ENCODE assay signal across 32 cellular contexts in the genomic region with DNA sequence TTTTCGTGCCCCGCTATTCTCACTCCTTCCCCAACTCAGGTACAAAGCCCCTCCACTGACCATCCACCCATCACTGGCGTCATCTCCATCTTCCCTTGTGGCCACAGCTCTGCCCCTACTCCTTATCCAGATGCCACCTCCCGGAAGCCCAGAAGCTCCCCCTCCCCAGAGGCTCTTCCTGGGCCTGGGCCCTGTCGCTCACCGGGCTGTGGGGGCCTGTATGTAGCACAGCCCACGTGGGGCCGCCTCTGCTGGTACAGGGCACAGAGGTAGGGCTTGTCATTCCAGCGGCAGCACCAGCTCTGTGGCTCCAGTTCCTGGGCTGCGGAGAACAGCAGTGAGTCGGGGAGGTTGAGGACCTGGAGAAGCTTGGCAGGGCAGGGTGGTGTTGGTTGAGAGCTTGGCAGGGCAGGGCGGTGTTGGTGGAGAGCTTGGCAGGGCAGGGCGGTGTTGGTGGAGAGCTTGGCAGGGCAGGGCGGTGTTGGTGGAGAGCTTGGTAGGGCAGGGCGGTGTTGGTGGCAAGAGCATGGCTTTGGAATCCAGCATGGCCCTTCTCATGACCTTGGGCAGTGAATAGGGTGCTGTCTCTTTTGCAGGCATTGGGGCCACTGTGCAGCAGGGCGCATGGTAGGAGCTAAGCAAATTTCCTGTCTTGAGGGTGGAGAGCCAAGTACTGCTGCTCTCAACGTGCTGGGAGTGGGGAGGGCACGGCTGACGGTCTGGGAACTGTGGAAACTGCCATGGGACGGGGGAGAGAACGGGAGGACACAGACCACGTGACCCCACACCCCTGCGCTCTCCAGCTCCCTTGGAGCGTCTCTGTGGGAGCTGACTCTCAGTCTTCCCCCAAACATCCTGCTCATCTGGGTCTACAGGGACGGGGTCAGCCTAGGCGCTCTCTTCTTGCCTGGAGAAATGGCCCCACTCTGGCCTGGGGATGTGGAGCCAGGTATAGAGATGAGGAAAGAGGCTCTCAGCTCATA. TPM values are rescaled to one million over a fixed set of nuclear protein-coding genes. Genes with fewer than 3 reads are reported as not detected.
DNase-seq lines count a peak whose midpoint lies in the region; TF ChIP-seq lines count a peak whose summit lies in the region.
"Had no signal": no experiment of that assay in that cellular context is flagged by ENCODE, and none has a peak within 500 bp of the region (broad histone marks: within the 10 kb centered on the region; RNA-seq: fewer than 3 reads in every experiment).

No MANE protein-coding gene starts in this region.

- H3K9me3 Mint-ChIP-seq in activated naive CD4-positive, alpha-beta T cell treated with anti-CD3 and anti-CD28 coated beads for 36 hours, result no peaks in the 10 kb centered on the region
- H3K9me3 Mint-ChIP-seq in activated naive CD4-positive, alpha-beta T cell treated with anti-CD3 and anti-CD28 coated beads, Interleukin-2, amount 10 ng/mL, durations not matched to agents 7 days and 5 days, result peaks cover 3% of the 10 kb centered on the region
- H3K9me3 Mint-ChIP-seq: activated T-cell treated with anti-CD3 and anti-CD28 coated beads, Interleukin-2, amount 50 U/mL, for 4 hours; CD8-positive, alpha-beta T cell had no signal

- no peak overlapping the region for H3K4me3 Mint-ChIP-seq in activated naive CD4-positive, alpha-beta T cell treated with anti-CD3 and anti-CD28 coated beads for 36 hours
- no peak overlapping the region for H3K4me3 Mint-ChIP-seq in activated naive CD4-positive, alpha-beta T cell treated with anti-CD3 and anti-CD28 coated beads, Interleukin-2, amount 10 ng/mL, durations not matched to agents 7 days and 5 days
- H3K4me3 Mint-ChIP-seq: activated CD8-positive, alpha-beta memory T cell treated with anti-CD3 and anti-CD28 coated beads, Interleukin-2, amount 10 ng/mL, durations not matched to agents 7 days and 5 days; activated T-cell treated with anti-CD3 and anti-CD28 coated beads, Interleukin-2, amount 50 U/mL, for 4 hours; CD8-positive, alpha-beta T cell; H9; nephron; T-helper 2 cell treated with Interferon-gamma antibody and Interleukin-4, amounts not matched to agents 5 μg/mL and 100 μg/mL, for 36 hours had no signal

- TF ChIP-seq EP300 in Ishikawa (IDR thresholded peaks at IDR 0.05; ENCODE audit: borderline replicate concordance), result no peak

- CTCF ChIA-PET in activated naive CD4-positive, alpha-beta T cell treated with anti-CD3 and anti-CD28 coated beads for 36 hours (lab: Charles Lee), result interaction anchor here (0.9 to 1.4 kb wide), 2 partner anchors 86 to 87 kb away, joined by 3 to 5 read pairs; no protein-coding TSS in a partner anchor
- CTCF ChIA-PET in activated naive CD4-positive, alpha-beta T cell treated with anti-CD3 and anti-CD28 coated beads, Interleukin-2, amount 10 ng/mL, durations not matched to agents 7 days and 5 days (lab: Charles Lee), result no interaction called here

- no peaks in the 10 kb centered on the region for H3K4me1 Mint-ChIP-seq in activated naive CD4-positive, alpha-beta T cell treated with anti-CD3 and anti-CD28 coated beads for 36 hours (ENCODE audit: low read depth)
- H3K4me1 Mint-ChIP-seq in activated naive CD4-positive, alpha-beta T cell treated with anti-CD3 and anti-CD28 coated beads, Interleukin-2, amount 10 ng/mL, durations not matched to agents 7 days and 5 days, result peaks cover 5% of the 10 kb centered on the region

- TF ChIP-seq RAD21 in Ishikawa (IDR thresholded peaks at IDR 0.05; ENCODE audit: low read depth), result no peak

- DNase-seq in activated naive CD4-positive, alpha-beta T cell treated with anti-CD3 and anti-CD28 coated beads for 36 hours, result no peak
- no peak for DNase-seq in activated naive CD4-positive, alpha-beta T cell treated with anti-CD3 and anti-CD28 coated beads, Interleukin-2, amount 10 ng/mL, durations not matched to agents 7 days and 5 days
- DNase-seq in iPS-NIHi11 (ENCODE audit: low spot score), result peak; percentile 15
- DNase-seq in posterior vena cava (ENCODE audit: low spot score), result peak; percentile 65
- DNase-seq in GF-D8 (lab: John Stamatoyannopoulos, UW), result no peak
- DNase-seq in SKM-1 treated with dmso at 0.1 percent for 144 hours (lab: John Stamatoyannopoulos, UW; ENCODE audit: unreplicated experiment), result no peak
- DNase-seq in GDM1 (lab: John Stamatoyannopoulos, UW), result no peak
- DNase-seq: activated CD4-positive, alpha-beta T cell treated with anti-CD3 and anti-CD28 coated beads, Interleukin-2, amount 50 U/mL, for 1 hour; activated CD8-positive, alpha-beta memory T cell treated with anti-CD3 and anti-CD28 coated beads, Interleukin-2, amount 10 ng/mL, durations not matched to agents 7 days and 5 days; activated gamma-delta T cell treated with Interleukin-2 at 50 U/mL for 16 hours; activated T-cell treated with anti-CD3 and anti-CD28 coated beads, Interleukin-2, amount 50 U/mL, for 4 hours; AML-193; amniotic stem cell; brain microvascular endothelial cell; CD8-positive, alpha-beta T cell; gastrocnemius medialis; H9; Kasumi-1; MV-4-11; NCI-H146; NCI-H2107; NCI-H446; NCI-H748 treated with DMSO at 0.1 percent for 48 hours; SIG-M5; small intestine; stimulated activated naive CD8-positive, alpha-beta T cell treated with anti-CD3 and anti-CD28 coated beads, Interleukin-15, Interleukin-2, amounts not matched to agents 100 U/mL and 50 U/mL, for 24 hours; upper lobe of right lung had no signal

- peaks cover 34% of the 10 kb centered on the region for H3K27me3 Mint-ChIP-seq in activated naive CD4-positive, alpha-beta T cell treated with anti-CD3 and anti-CD28 coated beads for 36 hours (ENCODE audit: low read depth)
- peaks cover 69% of the 10 kb centered on the region for H3K27me3 Mint-ChIP-seq in activated naive CD4-positive, alpha-beta T cell treated with anti-CD3 and anti-CD28 coated beads, Interleukin-2, amount 10 ng/mL, durations not matched to agents 7 days and 5 days

- no peaks in the 10 kb centered on the region for H3K36me3 Mint-ChIP-seq in activated naive CD4-positive, alpha-beta T cell treated with anti-CD3 and anti-CD28 coated beads for 36 hours (ENCODE audit: low read depth)
- H3K36me3 Mint-ChIP-seq in activated naive CD4-positive, alpha-beta T cell treated with anti-CD3 and anti-CD28 coated beads, Interleukin-2, amount 10 ng/mL, durations not matched to agents 7 days and 5 days, result peaks cover 1% of the 10 kb centered on the region
- H3K36me3 Mint-ChIP-seq: activated CD8-positive, alpha-beta memory T cell treated with anti-CD3 and anti-CD28 coated beads, Interleukin-2, amount 10 ng/mL, durations not matched to agents 7 days and 5 days; CD8-positive, alpha-beta T cell had no signal

- intact Hi-C loops in activated naive CD4-positive, alpha-beta T cell treated with anti-CD3 and anti-CD28 coated beads for 36 hours (cut with micrococcal nuclease), result no loop called here
- intact Hi-C loops in posterior vena cava (cut with DNase I), result no loop called here

- peak overlapping the region; percentile 34 for H3K27ac Mint-ChIP-seq in activated naive CD4-positive, alpha-beta T cell treated with anti-CD3 and anti-CD28 coated beads for 36 hours
- H3K27ac Mint-ChIP-seq in activated naive CD4-positive, alpha-beta T cell treated with anti-CD3 and anti-CD28 coated beads, Interleukin-2, amount 10 ng/mL, durations not matched to agents 7 days and 5 days, result no peak overlapping the region
- H3K27ac Mint-ChIP-seq: activated CD8-positive, alpha-beta memory T cell treated with anti-CD3 and anti-CD28 coated beads, Interleukin-2, amount 10 ng/mL, durations not matched to agents 7 days and 5 days; CD8-positive, alpha-beta T cell; nephron; T-helper 2 cell treated with Interferon-gamma antibody and Interleukin-4, amounts not matched to agents 5 μg/mL and 100 μg/mL, for 36 hours had no signal

TF ChIP-seq in Ishikawa, 13 proteins besides CTCF, POLR2A, EP300 and RAD21:
- TF ChIP-seq TEAD4 (IDR thresholded peaks at IDR 0.05) (no peak), TCF12 (IDR thresholded peaks at IDR 0.05; ENCODE audit: low read depth) (no peak), CREB1 (IDR thresholded peaks at IDR 0.05; ENCODE audit: low read depth) (no peak), CEBPB (IDR thresholded peaks at IDR 0.05) (no peak), ZBTB7A (IDR thresholded peaks at IDR 0.05; ENCODE audit: low read depth) (no peak), YY1 (IDR thresholded peaks at IDR 0.05; ENCODE audit: low read depth) (no peak)
- TF ChIP-seq, protein P1, sequence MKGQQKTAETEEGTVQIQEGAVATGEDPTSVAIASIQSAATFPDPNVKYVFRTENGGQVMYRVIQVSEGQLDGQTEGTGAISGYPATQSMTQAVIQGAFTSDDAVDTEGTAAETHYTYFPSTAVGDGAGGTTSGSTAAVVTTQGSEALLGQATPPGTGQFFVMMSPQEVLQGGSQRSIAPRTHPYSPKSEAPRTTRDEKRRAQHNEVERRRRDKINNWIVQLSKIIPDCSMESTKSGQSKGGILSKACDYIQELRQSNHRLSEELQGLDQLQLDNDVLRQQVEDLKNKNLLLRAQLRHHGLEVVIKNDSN (IDR thresholded peaks at IDR 0.05), result peak; percentile 34; the same call in 1 of the 2 replicates
- TF ChIP-seq, protein P2, sequence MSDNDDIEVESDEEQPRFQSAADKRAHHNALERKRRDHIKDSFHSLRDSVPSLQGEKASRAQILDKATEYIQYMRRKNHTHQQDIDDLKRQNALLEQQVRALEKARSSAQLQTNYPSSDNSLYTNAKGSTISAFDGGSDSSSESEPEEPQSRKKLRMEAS (IDR thresholded peaks at IDR 0.05), result no peak

RNA-seq across cellular contexts. Expression of a gene that starts 43.4 kb away (rescaled TPM):
- total RNA-seq in activated naive CD4-positive, alpha-beta T cell treated with anti-CD3 and anti-CD28 coated beads for 36 hours, result under 1 TPM; 0.43 to 0.84 TPM
- 1 to 10 TPM; 3.8 to 9.4 TPM for total RNA-seq in posterior vena cava
- total RNA-seq: Daoy, H9 had no signal

RNA-seq across cellular contexts. Expression of a gene that starts 47.6 kb away (rescaled TPM):
- total RNA-seq in activated naive CD4-positive, alpha-beta T cell treated with anti-CD3 and anti-CD28 coated beads for 36 hours, result under 1 TPM in 1 of 2 experiments, not detected in 1; 0.02 TPM
- not detected for total RNA-seq in posterior vena cava
- total RNA-seq: CD8-positive, alpha-beta T cell; Daoy; fibroblast of lung had no signal

Comparison
In these comparisons a context has a peak if more than half of its experiments do, and no peak if none do; other contexts are left out.
1. DNase-seq: peak in iPS-NIHi11 (single experiment) and posterior vena cava (single experiment); none in activated naive CD4-positive, alpha-beta T cell treated with anti-CD3 and anti-CD28 coated beads for 36 hours (single experiment), activated naive CD4-positive, alpha-beta T cell treated with anti-CD3 and anti-CD28 coated beads, Interleukin-2, amount 10 ng/mL, durations not matched to agents 7 days and 5 days (single experiment), GF-D8 (single experiment), SKM-1 treated with dmso at 0.1 percent for 144 hours (single experiment) and GDM1 (single experiment).